30 cellular contexts compared by ENCODE assay signal in the genomic region with DNA sequence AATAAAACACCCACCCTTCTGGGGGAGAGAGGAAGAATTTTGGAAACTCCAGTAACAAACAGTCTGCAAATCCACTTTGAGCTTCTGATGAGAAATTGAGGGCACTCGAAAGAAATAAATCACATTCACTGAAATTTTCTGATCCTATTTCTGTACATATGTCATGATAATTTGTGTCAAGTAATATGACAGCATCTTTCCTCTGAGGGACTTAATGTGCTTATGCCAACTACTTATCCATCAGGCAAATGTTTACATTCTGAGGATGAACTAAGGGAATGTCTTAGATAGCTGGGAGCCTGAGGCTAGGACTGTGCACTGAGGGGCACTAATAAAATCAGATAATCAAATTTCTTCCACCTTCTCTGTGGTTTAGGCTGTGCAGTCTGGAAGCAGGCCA. TPM values are rescaled to one million over a fixed set of nuclear protein-coding genes. Genes with fewer than 3 reads are reported as not detected.
DNase-seq lines count a peak whose midpoint lies in the region; TF ChIP-seq lines count a peak whose summit lies in the region.
"Had no signal": no experiment of that assay in that cellular context is flagged by ENCODE, and none has a peak within 500 bp of the region (broad histone marks: within the 10 kb centered on the region; RNA-seq: fewer than 3 reads in every experiment).

No MANE protein-coding gene starts in this region.

- no peaks in the 10 kb centered on the region for H3F3A ChIP-seq in neural cell (ENCODE audit: insufficient read depth, low read length, poor library complexity, severe bottlenecking)

- no peaks in the 10 kb centered on the region for H3K4me1 ChIP-seq in tibial nerve
- H3K4me1 ChIP-seq: A549, BLaER1, Caco-2 had no signal

- TF ChIP-seq CTCF in neural cell (IDR thresholded peaks at IDR 0.05; ENCODE audit: poor library complexity, severe bottlenecking) (no peak), tibial nerve (IDR thresholded peaks at IDR 0.05) (no peak)

- 89 to 92% methylated on average over 1 of the region's 1 CpG for WGBS in tibial nerve, 2 donors

- TF ChIP-seq POLR2A in tibial nerve (IDR thresholded peaks at IDR 0.05) = no peak

- no peaks in the 10 kb centered on the region for H3K36me3 ChIP-seq in neural cell (ENCODE audit: insufficient read depth, low read length)
- H3K36me3 ChIP-seq in tibial nerve = peaks cover 0 to 5% (median 0%) of the 10 kb centered on the region in 3 donors
- H3K36me3 ChIP-seq: BE2C had no signal

- H4K20me1 ChIP-seq in neural cell (ENCODE audit: insufficient read depth) = no peaks in the 10 kb centered on the region
- H4K20me1 ChIP-seq: BLaER1; BLaER1 treated with 17β-estradiol and CSF1 and Interleukin-3, amounts not matched to agents 10 nM and 100 nM had no signal

- H3K9me2 ChIP-seq in neural cell (ENCODE audit: insufficient read depth, low read length) = no peaks in the 10 kb centered on the region

- H2AFZ ChIP-seq in neural cell (ENCODE audit: low read depth, low read length) = no peak overlapping the region

- H3K9me3 ChIP-seq in neural cell (ENCODE audit: low read length) (no peaks in the 10 kb centered on the region), tibial nerve (no peaks in the 10 kb centered on the region)
- H3K9me3 ChIP-seq: A549, BE2C, Caco-2 had no signal

- no peak for TF ChIP-seq RAD21 in neural cell (conservative IDR thresholded peaks at IDR 0.05)

- DNase-seq in M059J (ENCODE audit: low read depth) (peak; percentile 23), SHP77 (lab: John Stamatoyannopoulos, UW) (no peak), tibial nerve (ENCODE audit: low spot score in 2 of 2) (no peak)
- DNase-seq: 8988T; ACHN; AML-193; BE2C; C1 segment of cervical spinal cord; Caco-2; Calu3; CD4-positive, alpha-beta memory T cell; CD4-positive, alpha-beta T cell; CD4-positive, CD25-positive, alpha-beta regulatory T cell; CD8-positive, alpha-beta memory T cell; CD8-positive, alpha-beta T cell; COR-L47; DMS 273 treated with DMSO at 0.1 percent for 48 hours; DMS153; DMS53; DMS79; DMS79 treated with DMSO at 0.1 percent for 48 hours; DND-41; EL had no signal

- H3K27me3 ChIP-seq in neural cell (ENCODE audit: insufficient read depth, low read depth, low read length) = no peaks in the 10 kb centered on the region
- no peaks in the 10 kb centered on the region for H3K27me3 ChIP-seq in tibial nerve
- H3K27me3 ChIP-seq: BE2C; BLaER1; BLaER1 treated with 17β-estradiol and CSF1 and Interleukin-3, amounts not matched to agents 10 nM and 100 nM had no signal

- no peak overlapping the region for H3K4me3 ChIP-seq in neural cell (ENCODE audit: low read length)
- no peak overlapping the region for H3K4me3 ChIP-seq in tibial nerve
- H3K4me3 ChIP-seq: A549; BLaER1; BLaER1 treated with 17β-estradiol and CSF1 and Interleukin-3, amounts not matched to agents 10 nM and 100 nM had no signal

- no peak overlapping the region for H3K9ac ChIP-seq in neural cell (ENCODE audit: low read length)
- H3K9ac ChIP-seq: BLaER1; BLaER1 treated with 17β-estradiol and CSF1 and Interleukin-3, amounts not matched to agents 10 nM and 100 nM had no signal

- peak; percentile 73 for TF ChIP-seq EP300 in neural cell (conservative IDR thresholded peaks at IDR 0.05; ENCODE audit: poor library complexity, severe bottlenecking)
- TF ChIP-seq EP300 in tibial nerve (IDR thresholded peaks at IDR 0.05) = no peak

- no peaks in the 10 kb centered on the region for H3K79me2 ChIP-seq in neural cell (replicated peaks; ENCODE audit: insufficient read depth, low read length)

- no peak overlapping the region for H3K27ac ChIP-seq in neural cell (ENCODE audit: low read length)
- H3K27ac ChIP-seq in tibial nerve = no peak overlapping the region
- H3K27ac ChIP-seq: 22Rv1; A549; BLaER1; BLaER1 treated with 17β-estradiol and CSF1 and Interleukin-3, amounts not matched to agents 10 nM and 100 nM; C4-2B had no signal

- H3K4me2 ChIP-seq in neural cell (ENCODE audit: low read length) = no peak overlapping the region
- H3K4me2 ChIP-seq: A549; BLaER1; BLaER1 treated with 17β-estradiol and CSF1 and Interleukin-3, amounts not matched to agents 10 nM and 100 nM had no signal

TF ChIP-seq in neural cell, 6 proteins besides CTCF, POLR2A, EP300 and RAD21:
- TF ChIP-seq EZH2 (IDR thresholded peaks at IDR 0.05; ENCODE audit: borderline replicate concordance, insufficient read depth, low read length, poor library complexity, severe bottlenecking) (no peak), POLR2AphosphoS5 (IDR thresholded peaks at IDR 0.05) (peak; percentile 69)

RNA-seq across cellular contexts. Expression of a gene that starts 44.5 kb away (rescaled TPM):
- 53.9 and 58.9 TPM in 2 replicates for total RNA-seq in M059J (2014; rRNA removed; shearing (Covaris generic))
- polyA plus RNA-seq in neural cell = 53.9 and 56.9 TPM in 2 replicates
- polyA minus RNA-seq in neural cell = 37.5 and 44.5 TPM in 2 replicates
- 10 to 100 TPM; 25.5 to 36.5 (median 31.5) TPM for total RNA-seq in tibial nerve

RNA-seq across cellular contexts. Expression of a gene that starts 58.5 kb away (rescaled TPM):
- 1.7 and 1.9 TPM in 2 replicates for total RNA-seq in M059J (2014; rRNA removed; shearing (Covaris generic))
- polyA plus RNA-seq in neural cell = 6.3 and 8.1 TPM in 2 replicates
- polyA minus RNA-seq in neural cell = 9.7 and 11.7 TPM in 2 replicates
- total RNA-seq in tibial nerve = 1 to 10 TPM in 3 of 4 donors, under 1 TPM in 1; 0.90 to 9.8 (median 5.3) TPM
- polyA plus RNA-seq: CD14-positive monocyte had no signal
